In genomic region chr5:132489871-132490483, GRCh38 we compare ENCODE assay signal across 8 cellular contexts. TPM values are rescaled to one million over a fixed set of nuclear protein-coding genes. Genes with fewer than 3 reads are reported as not detected.
A peak's percentile ranks its signal among the peaks of the same experiment; 100 is the strongest.
DNase-seq lines count a peak whose midpoint lies in the region; ATAC-seq and TF ChIP-seq lines count a peak whose summit lies in the region.

No MANE protein-coding gene starts in this region.

- ATAC-seq in HG02623 (IDR thresholded peaks at IDR 0.05; ENCODE audit: unreplicated experiment) (peak; percentile 19), heart right ventricle (peak; percentile 26 to 68 (median 38)), psoas muscle (peak; percentile 12 to 48 (median 36))
- ATAC-seq in activated naive CD8-positive, alpha-beta T cell treated with anti-CD3 and anti-CD28 coated beads, Interleukin-2, amount 10 ng/mL, durations not matched to agents 7 days and 5 days (ENCODE audit: low read depth), result peak; percentile 22

- H3K27me3 Mint-ChIP-seq in activated T-cell treated with anti-CD3 and anti-CD28 coated beads, Interleukin-2, amount 50 U/mL, for 24 hours, result no peaks in the 10 kb centered on the region
- H3K27me3 Mint-ChIP-seq in activated naive CD8-positive, alpha-beta T cell treated with anti-CD3 and anti-CD28 coated beads, Interleukin-2, amount 10 ng/mL, durations not matched to agents 7 days and 5 days, result no peaks in the 10 kb centered on the region

- peak; percentile 77 for DNase-seq in activated T-cell treated with anti-CD3 and anti-CD28 coated beads, Interleukin-2, amount 50 U/mL, for 24 hours
- DNase-seq in activated T-cell treated with anti-CD3 and anti-CD28 coated beads for 4 hours (no peak), NCI-H69 (lab: John Stamatoyannopoulos, UW) (peak; percentile 72), heart right ventricle (peak; percentile 50 to 68), psoas muscle (peak; percentile 64 to 78), KBM-7 (no peak)
- no peak for DNase-seq in activated naive CD8-positive, alpha-beta T cell treated with anti-CD3 and anti-CD28 coated beads, Interleukin-2, amount 10 ng/mL, durations not matched to agents 7 days and 5 days

- peak overlapping the region; percentile 92 to 100 (median 99) for H3K27ac ChIP-seq in heart right ventricle
- peak overlapping the region; percentile 89 for H3K27ac ChIP-seq in psoas muscle

- H3K4me1 ChIP-seq in heart right ventricle, result peaks cover 30 to 85% (median 67%) of the 10 kb centered on the region in 9 donors
- peaks cover 14% of the 10 kb centered on the region for H3K4me1 ChIP-seq in psoas muscle

- POLR2A ChIA-PET in activated naive CD8-positive, alpha-beta T cell treated with anti-CD3 and anti-CD28 coated beads, Interleukin-2, amount 10 ng/mL, durations not matched to agents 7 days and 5 days (lab: Charles Lee), result interaction anchor here (0.9 to 30.8 kb wide), 23 partner anchors 1 to 402 kb away, joined by 3 to 1195 read pairs (median 14); partner anchors contain the start of gene IRF1

- no peaks in the 10 kb centered on the region for H3K9me3 Mint-ChIP-seq in activated T-cell treated with anti-CD3 and anti-CD28 coated beads, Interleukin-2, amount 50 U/mL, for 24 hours
- no peaks in the 10 kb centered on the region for H3K9me3 Mint-ChIP-seq in activated naive CD8-positive, alpha-beta T cell treated with anti-CD3 and anti-CD28 coated beads, Interleukin-2, amount 10 ng/mL, durations not matched to agents 7 days and 5 days

- H3K36me3 ChIP-seq in heart right ventricle (peaks cover 0 to 50% (median 38%) of the 10 kb centered on the region in 9 donors), psoas muscle (ENCODE audit: insufficient read depth in 1 of 2, low read depth in 1 of 2) (peaks cover 0 to 41% of the 10 kb centered on the region in 2 donors)

- peaks cover 58% of the 10 kb centered on the region for H3K36me3 Mint-ChIP-seq in activated T-cell treated with anti-CD3 and anti-CD28 coated beads, Interleukin-2, amount 50 U/mL, for 24 hours (ENCODE audit: low read depth)
- peaks cover 46% of the 10 kb centered on the region for H3K36me3 Mint-ChIP-seq in activated naive CD8-positive, alpha-beta T cell treated with anti-CD3 and anti-CD28 coated beads, Interleukin-2, amount 10 ng/mL, durations not matched to agents 7 days and 5 days

- no peaks in the 10 kb centered on the region for H3K9me3 ChIP-seq in heart right ventricle
- no peaks in the 10 kb centered on the region for H3K9me3 ChIP-seq in psoas muscle

- intact Hi-C loops in heart right ventricle (cut with DNase I), result loop anchor here (2.0 to 10.0 kb wide), 6 partner anchors 68 to 195 kb away; partner anchors contain the start of gene SLC22A4 (in 5 of the 10)
- intact Hi-C loops in psoas muscle (cut with DNase I), result loop anchor here (2.0 kb wide), 2 partner anchors 69 to 71 kb away; no protein-coding TSS in a partner anchor

- peak overlapping the region; percentile 98 for H3K27ac Mint-ChIP-seq in activated T-cell treated with anti-CD3 and anti-CD28 coated beads, Interleukin-2, amount 50 U/mL, for 24 hours
- peak overlapping the region; percentile 92 for H3K27ac Mint-ChIP-seq in activated naive CD8-positive, alpha-beta T cell treated with anti-CD3 and anti-CD28 coated beads, Interleukin-2, amount 10 ng/mL, durations not matched to agents 7 days and 5 days

- H3K4me3 ChIP-seq in heart right ventricle (peak overlapping the region; percentile 79 to 96 (median 90)), psoas muscle (peak overlapping the region; percentile 75)

- peak overlapping the region; percentile 95 for H3K4me3 Mint-ChIP-seq in activated T-cell treated with anti-CD3 and anti-CD28 coated beads, Interleukin-2, amount 50 U/mL, for 24 hours
- H3K4me3 Mint-ChIP-seq in activated naive CD8-positive, alpha-beta T cell treated with anti-CD3 and anti-CD28 coated beads, Interleukin-2, amount 10 ng/mL, durations not matched to agents 7 days and 5 days, result peak overlapping the region; percentile 98

- 0% methylated on average over 48 to 65 of the region's 65 CpGs for WGBS in heart right ventricle, 2 donors
- 2 to 4% (median 3%) methylated on average over 32 to 65 of the region's 65 CpGs for WGBS in psoas muscle, 3 donors

- in situ Hi-C loops in KBM-7 (cut with MboI; ENCODE audit: low pct_unique_long_range_greater_than_20kb, low sequenced_read_pairs), result no loop called here

- peak in 5 of 9 donors; percentile 9 to 49 (median 44) for TF ChIP-seq CTCF in heart right ventricle (IDR thresholded peaks at IDR 0.05)
- TF ChIP-seq CTCF in psoas muscle (IDR thresholded peaks at IDR 0.05), result peak; percentile 31

- peaks cover 78% of the 10 kb centered on the region for H3K4me1 Mint-ChIP-seq in activated T-cell treated with anti-CD3 and anti-CD28 coated beads, Interleukin-2, amount 50 U/mL, for 24 hours (ENCODE audit: low read depth)
- peaks cover 67% of the 10 kb centered on the region for H3K4me1 Mint-ChIP-seq in activated naive CD8-positive, alpha-beta T cell treated with anti-CD3 and anti-CD28 coated beads, Interleukin-2, amount 10 ng/mL, durations not matched to agents 7 days and 5 days

- no peaks in the 10 kb centered on the region for H3K27me3 ChIP-seq in heart right ventricle
- H3K27me3 ChIP-seq in psoas muscle (ENCODE audit: insufficient read depth in 3 of 3, low read length in 2 of 3), result no peaks in the 10 kb centered on the region

RNA-seq across cellular contexts. Expression of gene IRF1, which starts 0.6 kb away (rescaled TPM):
- 100 to 1,000 TPM; 228 to 238 TPM for total RNA-seq in activated naive CD8-positive, alpha-beta T cell treated with anti-CD3 and anti-CD28 coated beads, Interleukin-2, amount 10 ng/mL, durations not matched to agents 7 days and 5 days
- 100 to 1,000 TPM in 1 of 10 donors, 10 to 100 TPM in 8, 1 to 10 TPM in 1; 9.5 to 146 (median 19.2) TPM for total RNA-seq in heart right ventricle
- 10 to 100 TPM in 1 of 2 donors, 1 to 10 TPM in 1; 8.6 to 13.7 TPM for polyA plus RNA-seq in heart right ventricle
- total RNA-seq in psoas muscle, result 10 to 100 TPM in 3 of 4 donors, 1 to 10 TPM in 1; 5.5 to 18.8 (median 13.7) TPM
- 10 to 100 TPM in 1 of 3 donors, 1 to 10 TPM in 2; 4.7 to 11.8 (median 4.9) TPM for polyA plus RNA-seq in psoas muscle

RNA-seq across cellular contexts. Expression of gene IL5, which starts 53.3 kb away (rescaled TPM):
- not detected for total RNA-seq in activated naive CD8-positive, alpha-beta T cell treated with anti-CD3 and anti-CD28 coated beads, Interleukin-2, amount 10 ng/mL, durations not matched to agents 7 days and 5 days
- total RNA-seq in heart right ventricle (not detected), psoas muscle (not detected)
- polyA plus RNA-seq in heart right ventricle (not detected), psoas muscle (not detected)

Comparison
In these comparisons a context has a peak if more than half of its experiments do, and no peak if none do; other contexts are left out.
1. DNase-seq: peak in activated T-cell treated with anti-CD3 and anti-CD28 coated beads, Interleukin-2, amount 50 U/mL, for 24 hours (single experiment), NCI-H69 (single experiment), heart right ventricle (2 of 2) and psoas muscle (2 of 2); none in activated T-cell treated with anti-CD3 and anti-CD28 coated beads for 4 hours (single experiment), activated naive CD8-positive, alpha-beta T cell treated with anti-CD3 and anti-CD28 coated beads, Interleukin-2, amount 10 ng/mL, durations not matched to agents 7 days and 5 days (single experiment) and KBM-7 (single experiment).
2. Peak in every context shown above with its lines, with median percentiles within 50 percentile points of each other: ATAC-seq.